24 cellular contexts compared by ENCODE assay signal in genomic region chr4:4801013-4801412, GRCh38. TPM values are rescaled to one million over a fixed set of nuclear protein-coding genes. Genes with fewer than 3 reads are reported as not detected.
DNase-seq lines count a peak whose midpoint lies in the region; FAIRE-seq and TF ChIP-seq lines count a peak whose summit lies in the region.
"Had no signal": no experiment of that assay in that cellular context is flagged by ENCODE, and none has a peak within 500 bp of the region (broad histone marks: within the 10 kb centered on the region; RNA-seq: fewer than 3 reads in every experiment).

No MANE protein-coding gene starts in this region.

- no peak overlapping the region for H2AFZ ChIP-seq in neural progenitor cell (replicated peaks)

- no peak overlapping the region for H3K27ac Mint-ChIP-seq in neural progenitor cell
- H3K27ac Mint-ChIP-seq: activated naive CD8-positive, alpha-beta T cell treated with anti-CD3 and anti-CD28 coated beads, Interleukin-2, amount 50 U/mL, for 24 hours; CD4-positive, alpha-beta T cell had no signal

- intact Hi-C loops in sigmoid colon (cut with DNase I) = no loop called here

- H3K4me3 ChIP-seq in adipocyte (ENCODE audit: low read length) (peak overlapping the region; percentile 65), sigmoid colon (no peak overlapping the region), neural progenitor cell (no peak overlapping the region)
- H3K4me3 ChIP-seq: esophagus squamous epithelium, MG63, Peyer's patch had no signal

- H3K27me3 Mint-ChIP-seq in neural progenitor cell (ENCODE audit: insufficient read depth, low read depth) = peaks cover 1% of the 10 kb centered on the region

- H3K27ac ChIP-seq in sigmoid colon (no peak overlapping the region), neural progenitor cell (no peak overlapping the region)
- H3K27ac ChIP-seq: esophagus squamous epithelium, Peyer's patch had no signal

- H3K36me3 Mint-ChIP-seq in neural progenitor cell = peaks cover 2% of the 10 kb centered on the region

- peak; percentile 80 for FAIRE-seq in A204.1 (lab: Jason Lieb, UNC)
- FAIRE-seq: colon, G401.6, urothelium cell line had no signal

- H3K36me3 ChIP-seq in adipocyte (ENCODE audit: control insufficient read depth, insufficient read depth, low read length, severe bottlenecking) = no peaks in the 10 kb centered on the region
- no peaks in the 10 kb centered on the region for H3K36me3 ChIP-seq in sigmoid colon
- H3K36me3 ChIP-seq in neural progenitor cell = no peaks in the 10 kb centered on the region
- H3K36me3 ChIP-seq: esophagus squamous epithelium, MG63, Peyer's patch had no signal

- no peak for TF ChIP-seq POLR2A in sigmoid colon (IDR thresholded peaks at IDR 0.05)

- H3K4me1 ChIP-seq in adipocyte (ENCODE audit: control insufficient read depth, insufficient read depth, low read length) = no peaks in the 10 kb centered on the region
- H3K4me1 ChIP-seq in sigmoid colon = no peaks in the 10 kb centered on the region
- H3K4me1 ChIP-seq in neural progenitor cell = no peaks in the 10 kb centered on the region
- H3K4me1 ChIP-seq: esophagus squamous epithelium, Peyer's patch had no signal

- H3K4me3 Mint-ChIP-seq in neural progenitor cell = no peak overlapping the region
- H3K4me3 Mint-ChIP-seq: activated naive CD8-positive, alpha-beta T cell treated with anti-CD3 and anti-CD28 coated beads, Interleukin-2, amount 50 U/mL, for 24 hours; CD4-positive, alpha-beta T cell had no signal

- no peaks in the 10 kb centered on the region for H3K27me3 ChIP-seq in adipocyte (replicated peaks; ENCODE audit: control insufficient read depth, insufficient read depth, low read length)
- peaks cover 0 to 3% (median 0%) of the 10 kb centered on the region in 3 donors for H3K27me3 ChIP-seq in sigmoid colon
- H3K27me3 ChIP-seq in neural progenitor cell = peaks cover 50% of the 10 kb centered on the region
- H3K27me3 ChIP-seq: esophagus squamous epithelium, MG63, Peyer's patch had no signal

- H3K9me3 ChIP-seq in adipocyte (ENCODE audit: control insufficient read depth, low read length) (peaks cover 5% of the 10 kb centered on the region), sigmoid colon (no peaks in the 10 kb centered on the region), neural progenitor cell (ENCODE audit: low read depth) (no peaks in the 10 kb centered on the region)
- H3K9me3 ChIP-seq: esophagus squamous epithelium, MG63, Peyer's patch had no signal

- TF ChIP-seq CTCF in sigmoid colon (IDR thresholded peaks at IDR 0.05) (no peak), neural progenitor cell (IDR thresholded peaks at IDR 0.05) (no peak)

- H3K4me2 ChIP-seq in neural progenitor cell = no peak overlapping the region

- H3K4me1 Mint-ChIP-seq in neural progenitor cell = peaks cover 14% of the 10 kb centered on the region
- H3K4me1 Mint-ChIP-seq: activated naive CD8-positive, alpha-beta T cell treated with anti-CD3 and anti-CD28 coated beads, Interleukin-2, amount 50 U/mL, for 24 hours had no signal

- H3K9ac ChIP-seq in adipocyte (ENCODE audit: low read length) (no peak overlapping the region), neural progenitor cell (no peak overlapping the region)

- peaks cover 27% of the 10 kb centered on the region for H3K9me3 Mint-ChIP-seq in neural progenitor cell
- H3K9me3 Mint-ChIP-seq: activated naive CD8-positive, alpha-beta T cell treated with anti-CD3 and anti-CD28 coated beads, Interleukin-2, amount 50 U/mL, for 24 hours had no signal

- whole genome bisulfite sequencing in sigmoid colon, 2 donors = 82 to 88% methylated on average over 3 of the region's 3 CpGs

- no peak for TF ChIP-seq EP300 in sigmoid colon (IDR thresholded peaks at IDR 0.05)

- no peaks in the 10 kb centered on the region for H4K20me1 ChIP-seq in neural progenitor cell (ENCODE audit: low read depth)

- H3F3A ChIP-seq in neural progenitor cell (ENCODE audit: low read depth) = no peaks in the 10 kb centered on the region

- DNase-seq in ELR (ENCODE audit: low read depth) = peak; percentile 22
- peak; percentile 61 for DNase-seq in adipocyte (ENCODE audit: low read depth)
- DNase-seq in iris pigment epithelial cell (ENCODE audit: low read depth) = peak; percentile 78
- no peak for DNase-seq in NCI-H748 (lab: John Stamatoyannopoulos, UW; ENCODE audit: unreplicated experiment)
- DNase-seq in sigmoid colon = no peak
- DNase-seq in HT-29 (ENCODE audit: low spot score) = no peak
- DNase-seq in neural progenitor cell (ENCODE audit: low spot score) = no peak
- DNase-seq: activated CD4-positive, CD25-positive, alpha-beta regulatory T cell treated with anti-CD3 and anti-CD28 coated beads, Interleukin-2, amount 50 U/mL, for 72 hours; activated gamma-delta T cell; activated naive CD8-positive, alpha-beta T cell treated with anti-CD3 and anti-CD28 coated beads, Interleukin-2, amount 50 U/mL, for 24 hours; CD4-positive, alpha-beta T cell; esophagus squamous epithelium; MG63; NCI-H1417; NCI-H510A treated with DMSO at 0.1 percent for 48 hours; occipital lobe; Peyer's patch; stimulated activated CD4-positive, alpha-beta T cell treated with anti-CD3 and anti-CD28 coated beads, Interleukin-4, amount 100 ng/mL, for 24 hours; stimulated activated naive CD4-positive, alpha-beta T cell; T-helper 1 cell had no signal

- no peaks in the 10 kb centered on the region for H3K79me2 ChIP-seq in neural progenitor cell (ENCODE audit: low read depth)

RNA-seq across cellular contexts. Expression of gene MSX1, which starts 58.5 kb away (rescaled TPM):
- total RNA-seq in sigmoid colon (1 to 10 TPM in 2 of 4 donors, under 1 TPM in 2; 0.71 to 7.2 (median 1.4) TPM), neural progenitor cell (ENCODE audit: low replicate concordance) (0.65 TPM in 1 of 2 replicates, not detected in the other)
- polyA plus RNA-seq in sigmoid colon = 1 to 10 TPM in 1 of 3 donors, under 1 TPM in 1, not detected in 1; 0.45 to 1.2 TPM
- 0.03 and 0.18 TPM in 2 replicates for total RNA-seq in HT-29 (2014; rRNA removed; shearing (Covaris generic))
- total RNA-seq: CD4-positive, alpha-beta T cell; Peyer's patch had no signal

Comparison
In these comparisons a context has a peak if more than half of its experiments do, and no peak if none do; other contexts are left out.
1. DNase-seq: peak in ELR (single experiment), adipocyte (single experiment) and iris pigment epithelial cell (single experiment); none in NCI-H748 (single experiment), sigmoid colon (single experiment), HT-29 (single experiment) and neural progenitor cell (single experiment).